20 cellular contexts compared by ENCODE assay signal in genomic region chrX:8579602-8580001, GRCh38.
"Had no signal": no experiment of that assay in that cellular context is flagged by ENCODE, and none has a peak within 500 bp of the region (broad histone marks: within the 10 kb centered on the region; RNA-seq: fewer than 3 reads in every experiment).

No MANE protein-coding gene starts in this region.

- H3K27ac Mint-ChIP-seq: activated CD4-positive, alpha-beta memory T cell treated with anti-CD3 and anti-CD28 coated beads, Interleukin-2, amount 10 ng/mL, durations not matched to agents 7 days and 5 days; activated CD4-positive, alpha-beta T cell treated with anti-CD3 and anti-CD28 coated beads for 36 hours; mesothelial cell of epicardium; stimulated activated naive CD8-positive, alpha-beta T cell treated with anti-CD3 and anti-CD28 coated beads, Interleukin-15, amount 100 ng/mL, for 72 hours; T-helper 17 cell had no signal

- H3K4me1 ChIP-seq: adrenal gland, gastrocnemius medialis, heart left ventricle, left ventricle myocardium inferior, sigmoid colon, spleen, testis had no signal

- H3K9me3 Mint-ChIP-seq: activated CD4-positive, alpha-beta memory T cell treated with anti-CD3 and anti-CD28 coated beads, Interleukin-2, amount 10 ng/mL, durations not matched to agents 7 days and 5 days; activated T-cell treated with anti-CD3 and anti-CD28 coated beads, Interleukin-2, amount 50 U/mL, for 4 hours; mesothelial cell of epicardium; neural crest cell had no signal

- H3K36me3 ChIP-seq: adrenal gland, gastrocnemius medialis, heart left ventricle, left ventricle myocardium inferior, ovary, sigmoid colon, spleen, WERI-Rb-1 had no signal

- H3K9me3 ChIP-seq: adrenal gland, gastrocnemius medialis, heart left ventricle, left ventricle myocardium inferior, ovary, sigmoid colon, spleen, testis had no signal

- H3K36me3 Mint-ChIP-seq: mesothelial cell of epicardium had no signal

- H3K4me3 Mint-ChIP-seq: activated CD4-positive, alpha-beta memory T cell treated with anti-CD3 and anti-CD28 coated beads, Interleukin-2, amount 10 ng/mL, durations not matched to agents 7 days and 5 days; activated CD4-positive, alpha-beta T cell treated with anti-CD3 and anti-CD28 coated beads for 36 hours; activated T-cell treated with anti-CD3 and anti-CD28 coated beads, Interleukin-2, amount 50 U/mL, for 4 hours; mesothelial cell of epicardium; neural crest cell; stimulated activated naive CD8-positive, alpha-beta T cell treated with anti-CD3 and anti-CD28 coated beads, Interleukin-15, amount 100 ng/mL, for 72 hours; T-helper 17 cell had no signal

- H3K4me3 ChIP-seq: adrenal gland, dorsolateral prefrontal cortex, gastrocnemius medialis, heart left ventricle, left ventricle myocardium inferior, ovary, sigmoid colon, spleen, testis had no signal

- H3K27ac ChIP-seq: adrenal gland, dorsolateral prefrontal cortex, gastrocnemius medialis, heart left ventricle, left ventricle myocardium inferior, ovary, sigmoid colon, spleen, testis, WERI-Rb-1 had no signal

- ATAC-seq: activated CD4-positive, alpha-beta T cell treated with anti-CD3 and anti-CD28 coated beads for 36 hours; activated T-cell treated with anti-CD3 and anti-CD28 coated beads, Interleukin-2, amount 50 U/mL, for 4 hours; gastrocnemius medialis; heart left ventricle; stimulated activated naive CD8-positive, alpha-beta T cell treated with anti-CD3 and anti-CD28 coated beads, Interleukin-15, amount 100 ng/mL, for 72 hours; T-helper 17 cell had no signal

- H3K4me1 Mint-ChIP-seq: activated CD4-positive, alpha-beta memory T cell treated with anti-CD3 and anti-CD28 coated beads, Interleukin-2, amount 10 ng/mL, durations not matched to agents 7 days and 5 days; activated CD4-positive, alpha-beta T cell treated with anti-CD3 and anti-CD28 coated beads for 36 hours; mesothelial cell of epicardium; neural crest cell; stimulated activated naive CD8-positive, alpha-beta T cell treated with anti-CD3 and anti-CD28 coated beads, Interleukin-15, amount 100 ng/mL, for 72 hours; T-helper 17 cell had no signal

- H3K27me3 Mint-ChIP-seq: activated CD4-positive, alpha-beta memory T cell treated with anti-CD3 and anti-CD28 coated beads, Interleukin-2, amount 10 ng/mL, durations not matched to agents 7 days and 5 days; activated CD4-positive, alpha-beta T cell treated with anti-CD3 and anti-CD28 coated beads for 36 hours; stimulated activated naive CD8-positive, alpha-beta T cell treated with anti-CD3 and anti-CD28 coated beads, Interleukin-15, amount 100 ng/mL, for 72 hours; T-helper 17 cell had no signal

- DNase-seq: activated CD4-positive, alpha-beta memory T cell treated with anti-CD3 and anti-CD28 coated beads, Interleukin-2, amount 10 ng/mL, durations not matched to agents 7 days and 5 days; activated CD4-positive, alpha-beta T cell treated with anti-CD3 and anti-CD28 coated beads for 36 hours; activated effector memory CD4-positive, alpha-beta T cell treated with Interleukin-2 at 50 U/mL for 16 hours; activated naive CD4-positive, alpha-beta T cell treated with anti-CD3 and anti-CD28 coated beads, Interleukin-2, amount 50 U/mL, for 16 hours; activated T-cell treated with anti-CD3 and anti-CD28 coated beads, Interleukin-2, amount 50 U/mL, for 4 hours; adrenal gland; dorsolateral prefrontal cortex; erythroblast; gastrocnemius medialis; heart left ventricle; left ventricle myocardium inferior; ovary; sigmoid colon; spleen; stimulated activated naive CD8-positive, alpha-beta T cell treated with anti-CD3 and anti-CD28 coated beads, Interleukin-15, amount 100 ng/mL, for 72 hours; T-helper 17 cell; testis; WERI-Rb-1 had no signal

- H3K27me3 ChIP-seq: adrenal gland, gastrocnemius medialis, heart left ventricle, ovary, sigmoid colon, spleen, testis had no signal
